ENCODE assay signal across 15 cellular contexts in the genomic region with DNA sequence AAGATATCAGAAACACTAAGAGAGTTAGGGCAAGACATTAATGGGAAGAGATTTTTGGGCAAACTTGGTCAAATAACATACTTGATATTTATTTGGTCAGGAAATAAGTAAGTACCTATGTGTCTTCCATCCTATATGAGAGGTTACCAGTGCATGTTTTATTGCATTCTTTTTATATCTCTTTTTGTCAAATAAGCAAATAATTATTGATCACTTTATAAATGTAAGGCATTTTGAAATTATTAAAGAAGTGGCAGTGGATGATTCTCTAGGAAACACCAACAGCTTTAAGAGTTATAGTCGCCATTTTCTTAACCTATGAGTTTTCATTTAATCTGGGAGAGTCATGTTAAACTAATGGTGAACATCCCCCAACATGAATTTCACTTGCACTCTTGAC.
"Had no signal": no experiment of that assay in that cellular context is flagged by ENCODE, and none has a peak within 500 bp of the region (broad histone marks: within the 10 kb centered on the region; RNA-seq: fewer than 3 reads in every experiment).

No MANE protein-coding gene starts in this region.

- H3K4me1 Mint-ChIP-seq: activated CD8-positive, alpha-beta memory T cell treated with anti-CD3 and anti-CD28 coated beads, Interleukin-2, amount 10 ng/mL, durations not matched to agents 7 days and 5 days; stimulated activated naive CD8-positive, alpha-beta T cell treated with anti-CD3 and anti-CD28 coated beads, Interleukin-15, amount 100 ng/mL, for 72 hours had no signal

- H3K27ac Mint-ChIP-seq: activated CD8-positive, alpha-beta memory T cell treated with anti-CD3 and anti-CD28 coated beads, Interleukin-2, amount 10 ng/mL, durations not matched to agents 7 days and 5 days; activated naive CD4-positive, alpha-beta T cell treated with anti-CD3 and anti-CD28 coated beads, Interleukin-2, amount 50 U/mL, for 72 hours; activated T-cell treated with anti-CD3 and anti-CD28 coated beads, Interleukin-2, amount 50 U/mL, for 24 hours; natural killer cell treated with Interleukin-12 subunit alpha and Interleukin-12 subunit beta and Interleukin-15 and Interleukin-18, amount 100 ng/mL, for 72 hours; stimulated activated naive CD8-positive, alpha-beta T cell treated with anti-CD3 and anti-CD28 coated beads, Interleukin-15, amount 100 ng/mL, for 72 hours; T-helper 2 cell treated with Interferon-gamma antibody and Interleukin-4, amounts not matched to agents 5 μg/mL and 100 μg/mL, for 36 hours had no signal

- H3K27ac ChIP-seq: psoas muscle, thoracic aorta had no signal

- H3K36me3 ChIP-seq: thoracic aorta had no signal

- H3K9me3 ChIP-seq: thoracic aorta had no signal

- ATAC-seq: activated CD4-positive, CD25-positive, alpha-beta regulatory T cell treated with anti-CD3 and anti-CD28 coated beads, Interleukin-2, amount 50 U/mL, for 24 hours; activated CD8-positive, alpha-beta memory T cell treated with anti-CD3 and anti-CD28 coated beads, Interleukin-2, amount 10 ng/mL, durations not matched to agents 7 days and 5 days; activated naive CD4-positive, alpha-beta T cell treated with anti-CD3 and anti-CD28 coated beads, Interleukin-2, amount 50 U/mL, for 72 hours; natural killer cell treated with Interleukin-12 subunit alpha and Interleukin-12 subunit beta and Interleukin-15 and Interleukin-18, amount 100 ng/mL, for 72 hours; stimulated activated naive CD8-positive, alpha-beta T cell treated with anti-CD3 and anti-CD28 coated beads, Interleukin-15, amount 100 ng/mL, for 72 hours had no signal

- H3K4me3 Mint-ChIP-seq: activated CD8-positive, alpha-beta memory T cell treated with anti-CD3 and anti-CD28 coated beads, Interleukin-2, amount 10 ng/mL, durations not matched to agents 7 days and 5 days; activated T-cell treated with anti-CD3 and anti-CD28 coated beads, Interleukin-2, amount 50 U/mL, for 24 hours; natural killer cell treated with Interleukin-12 subunit alpha and Interleukin-12 subunit beta and Interleukin-15 and Interleukin-18, amount 100 ng/mL, for 72 hours; stimulated activated naive CD8-positive, alpha-beta T cell treated with anti-CD3 and anti-CD28 coated beads, Interleukin-15, amount 100 ng/mL, for 72 hours; T-helper 2 cell treated with Interferon-gamma antibody and Interleukin-4, amounts not matched to agents 5 μg/mL and 100 μg/mL, for 36 hours had no signal

- H3K36me3 Mint-ChIP-seq: activated CD8-positive, alpha-beta memory T cell treated with anti-CD3 and anti-CD28 coated beads, Interleukin-2, amount 10 ng/mL, durations not matched to agents 7 days and 5 days had no signal

- H3K4me1 ChIP-seq: psoas muscle had no signal

- H3K4me3 ChIP-seq: psoas muscle, thoracic aorta had no signal

- DNase-seq: activated CD4-positive, alpha-beta T cell treated with anti-CD3 and anti-CD28 coated beads, Interleukin-2, amount 50 U/mL, for 4 hours; activated CD8-positive, alpha-beta memory T cell treated with anti-CD3 and anti-CD28 coated beads, Interleukin-2, amount 10 ng/mL, durations not matched to agents 7 days and 5 days; activated effector memory CD4-positive, alpha-beta T cell treated with Interleukin-2 at 50 U/mL for 16 hours; activated T-cell treated with anti-CD3 and anti-CD28 coated beads, Interleukin-2, amount 50 U/mL, for 24 hours; hippocampal formation; nucleus accumbens; stimulated activated CD4-positive, alpha-beta T cell treated with anti-CD3 and anti-CD28 coated beads, Interleukin-4, amount 100 ng/mL, for 24 hours; stimulated activated naive CD8-positive, alpha-beta T cell treated with anti-CD3 and anti-CD28 coated beads, Interleukin-15, amount 100 ng/mL, for 72 hours; SW 1271 had no signal
